In genomic region chr18:33576999-33577687, GRCh38 we compare ENCODE assay signal across 8 cellular contexts. TPM values are rescaled to one million over a fixed set of nuclear protein-coding genes. Genes with fewer than 3 reads are reported as not detected.
DNase-seq lines count a peak whose midpoint lies in the region; ATAC-seq and TF ChIP-seq lines count a peak whose summit lies in the region.

No MANE protein-coding gene starts in this region.

- H3K4ac ChIP-seq in H9 (ENCODE audit: low read depth, low read length), result no peak overlapping the region

- TF ChIP-seq CTCF in H9 (conservative IDR thresholded peaks at IDR 0.05), result no peak

- H4K5ac ChIP-seq in H9 (ENCODE audit: insufficient read length, low read depth, low read length), result no peak overlapping the region

- H3K9me3 ChIP-seq in H9 (ENCODE audit: control insufficient read depth, low read depth, low read length) (no peaks in the 10 kb centered on the region), SK-N-MC (ENCODE audit: low read depth, low read length) (no peaks in the 10 kb centered on the region)
- no peaks in the 10 kb centered on the region for H3K9me3 ChIP-seq in CD4-positive, alpha-beta memory T cell (ENCODE audit: control insufficient read depth in 1 of 2, low read length in 2 of 2)

- H3K27me3 ChIP-seq in H9 (ENCODE audit: insufficient read depth, low read length) (peaks cover 5% of the 10 kb centered on the region; the same call in 1 of the 2 replicates), rectal smooth muscle tissue (ENCODE audit: control insufficient read depth, insufficient read depth, low read length) (no peaks in the 10 kb centered on the region)
- no peaks in the 10 kb centered on the region for H3K27me3 ChIP-seq in CD4-positive, alpha-beta memory T cell (ENCODE audit: insufficient read depth, low read length)

- peak overlapping the region; percentile 89 to 90 for H3K4me3 Mint-ChIP-seq in H9
- H3K4me3 Mint-ChIP-seq in CD4-positive, alpha-beta memory T cell, result peak overlapping the region in 3 of 8 donors; percentile 52 to 76 (median 73)

- POLR2A ChIA-PET in CD4-positive, alpha-beta memory T cell (lab: Charles Lee; ENCODE audit: partially characterized antibody), result no interaction called here

- no peak overlapping the region for H2AFZ ChIP-seq in H9 (ENCODE audit: low read length)

- no peak overlapping the region for H3K23ac ChIP-seq in H9 (ENCODE audit: insufficient read length, low read depth, low read length)

- H3K4me2 ChIP-seq in H9 (ENCODE audit: insufficient read depth, insufficient read length, low read length), result peak overlapping the region; percentile 70

- H3K79me1 ChIP-seq in H9 (ENCODE audit: insufficient read depth, low read depth, low read length, poor library complexity, severe bottlenecking), result no peaks in the 10 kb centered on the region

- DNase-seq in H9, result no peak
- no peak for DNase-seq in SK-N-MC (ENCODE audit: low read depth, low spot score)
- peak; percentile 3 for DNase-seq in germinal center (ENCODE audit: low spot score)
- no peak for DNase-seq in CD4-positive, alpha-beta memory T cell
- DNase-seq in ACHN, result no peak

- no peak overlapping the region for H4K8ac ChIP-seq in H9 (replicated peaks; ENCODE audit: insufficient read length, low read depth, low read length)

- H2BK15ac ChIP-seq in H9 (ENCODE audit: low read depth, low read length), result no peak overlapping the region

- intact Hi-C loops in CD4-positive, alpha-beta memory T cell (cut with micrococcal nuclease), result loop anchor here (10.0 kb wide), 1 partner anchor 68 kb away; no protein-coding TSS in a partner anchor

- H3K14ac ChIP-seq in H9 (ENCODE audit: insufficient read depth, low read length), result no peak overlapping the region

- H4K20me1 ChIP-seq in H9 (ENCODE audit: control insufficient read depth, insufficient read depth, insufficient read length), result no peaks in the 10 kb centered on the region

- WGBS in H9 (ENCODE audit: extremely low coverage, insufficient read length, low lambda C conversion rate), result no CpG with 5 or more reads among the region's 8 CpGs

- peaks cover 9% of the 10 kb centered on the region for H3K23me2 ChIP-seq in H9 (ENCODE audit: insufficient read length, low read depth, low read length, poor library complexity, severe bottlenecking)

- H3K9ac ChIP-seq in H9 (ENCODE audit: extremely low read depth, insufficient read length, low read length), result no peak overlapping the region
- H3K9ac ChIP-seq in SK-N-MC (ENCODE audit: insufficient read length), result peak overlapping the region; percentile 77
- peak overlapping the region; percentile 77 for H3K9ac ChIP-seq in rectal smooth muscle tissue (ENCODE audit: low read length)

- H3K4me1 Mint-ChIP-seq in H9, result peaks cover 19 to 32% of the 10 kb centered on the region in 2 experiments
- peaks cover 3 to 6% (median 5%) of the 10 kb centered on the region in 4 donors for H3K4me1 Mint-ChIP-seq in CD4-positive, alpha-beta memory T cell

- H3K27ac Mint-ChIP-seq in H9, result no peak overlapping the region
- H3K27ac Mint-ChIP-seq in CD4-positive, alpha-beta memory T cell, result no peak overlapping the region

- no peak overlapping the region for H4K91ac ChIP-seq in H9 (ENCODE audit: insufficient read length, low read depth, low read length)

- no peak overlapping the region for H3T11ph ChIP-seq in H9 (ENCODE audit: low read length)

- no peak overlapping the region for H3K27ac ChIP-seq in H9 (ENCODE audit: insufficient read length, low read depth, low read length)
- H3K27ac ChIP-seq in SK-N-MC, result no peak overlapping the region
- H3K27ac ChIP-seq in rectal smooth muscle tissue (ENCODE audit: low read depth, low read length), result peak overlapping the region; percentile 96
- H3K27ac ChIP-seq in CD4-positive, alpha-beta memory T cell (ENCODE audit: low read depth, low read length), result no peak overlapping the region

- H3K18ac ChIP-seq in H9 (ENCODE audit: insufficient read length, low read depth, low read length), result no peak overlapping the region

- H3K36me3 Mint-ChIP-seq in H9 (ENCODE audit: insufficient read depth in 1 of 3, low read depth in 3 of 3), result no peaks in the 10 kb centered on the region
- no peaks in the 10 kb centered on the region for H3K36me3 Mint-ChIP-seq in CD4-positive, alpha-beta memory T cell

- H3K4me3 ChIP-seq in SK-N-MC, result peak overlapping the region; percentile 87
- peak overlapping the region; percentile 82 for H3K4me3 ChIP-seq in rectal smooth muscle tissue (ENCODE audit: low read length)
- H3K4me3 ChIP-seq in CD4-positive, alpha-beta memory T cell (ENCODE audit: low read length in 2 of 2), result no peak overlapping the region

- H2BK12ac ChIP-seq in H9 (ENCODE audit: insufficient read length, low read depth, low read length), result no peak overlapping the region

- H2BK5ac ChIP-seq in H9 (ENCODE audit: insufficient read length, low read length), result no peak overlapping the region

- no peak overlapping the region for H2BK20ac ChIP-seq in H9 (ENCODE audit: low read depth, low read length, poor library complexity, severe bottlenecking)

- in situ Hi-C loops in ACHN (cut with HindIII; ENCODE audit: low pct_ligation_motif_present, low pct_unique_long_range_greater_than_20kb, low sequenced_read_pairs), result no loop called here

- CTCF ChIA-PET in CD4-positive, alpha-beta memory T cell (lab: Charles Lee; ENCODE audit: partially characterized antibody), result no interaction called here

- no peaks in the 10 kb centered on the region for H3K79me2 ChIP-seq in H9 (ENCODE audit: insufficient read depth, low read length)

- ATAC-seq in GM19395 (IDR thresholded peaks at IDR 0.05; ENCODE audit: unreplicated experiment) (no peak), GM21515 (IDR thresholded peaks at IDR 0.05; ENCODE audit: unreplicated experiment) (no peak)

- H3K36me3 ChIP-seq in SK-N-MC (ENCODE audit: insufficient read depth, low read length) (no peaks in the 10 kb centered on the region), rectal smooth muscle tissue (ENCODE audit: control insufficient read depth, insufficient read depth, low read length) (no peaks in the 10 kb centered on the region)
- H3K36me3 ChIP-seq in CD4-positive, alpha-beta memory T cell (ENCODE audit: insufficient read depth, low read length), result no peaks in the 10 kb centered on the region

- peaks cover 7% of the 10 kb centered on the region; the same call in 1 of the 2 replicates for H3K4me1 ChIP-seq in H9 (ENCODE audit: insufficient read depth, low read length)
- peaks cover 11% of the 10 kb centered on the region for H3K4me1 ChIP-seq in rectal smooth muscle tissue (ENCODE audit: control insufficient read depth, insufficient read depth, low read length)
- H3K4me1 ChIP-seq in CD4-positive, alpha-beta memory T cell (ENCODE audit: insufficient read depth, low read length), result no peaks in the 10 kb centered on the region

- no peak overlapping the region for H3K56ac ChIP-seq in H9 (ENCODE audit: insufficient read length, low read depth, low read length)

- H2AK5ac ChIP-seq in H9 (ENCODE audit: insufficient read length, low read length), result no peak overlapping the region

- H3K27me3 Mint-ChIP-seq in H9 (ENCODE audit: low read depth), result peaks cover 18% of the 10 kb centered on the region
- H3K27me3 Mint-ChIP-seq in CD4-positive, alpha-beta memory T cell, result peaks cover 5 to 6% of the 10 kb centered on the region in 2 donors

- H2BK120ac ChIP-seq in H9 (ENCODE audit: low read depth, low read length, poor library complexity, severe bottlenecking), result no peak overlapping the region

- peaks cover 0 to 4% of the 10 kb centered on the region in 2 experiments; a peak in 3 of 5 replicates for H3K9me3 Mint-ChIP-seq in H9
- H3K9me3 Mint-ChIP-seq in CD4-positive, alpha-beta memory T cell, result peaks cover 0 to 14% (median 7%) of the 10 kb centered on the region in 8 donors

RNA-seq across cellular contexts. Expression of gene ASXL3, which starts 0.9 kb away (rescaled TPM):
- 0.35 and 0.70 TPM in 2 replicates for total RNA-seq in H9 (2021)
- not detected for total RNA-seq in CD4-positive, alpha-beta memory T cell
- not detected for polyA plus RNA-seq in CD4-positive, alpha-beta memory T cell

Comparison
In these comparisons a context has a peak if more than half of its experiments do, and no peak if none do; other contexts are left out.
1. H3K4me3 ChIP-seq: peak in SK-N-MC (single experiment) and rectal smooth muscle tissue (single experiment); none in CD4-positive, alpha-beta memory T cell (0 of 2).